Comparison of ENCODE assay signal across 8 cellular contexts in the genomic region with DNA sequence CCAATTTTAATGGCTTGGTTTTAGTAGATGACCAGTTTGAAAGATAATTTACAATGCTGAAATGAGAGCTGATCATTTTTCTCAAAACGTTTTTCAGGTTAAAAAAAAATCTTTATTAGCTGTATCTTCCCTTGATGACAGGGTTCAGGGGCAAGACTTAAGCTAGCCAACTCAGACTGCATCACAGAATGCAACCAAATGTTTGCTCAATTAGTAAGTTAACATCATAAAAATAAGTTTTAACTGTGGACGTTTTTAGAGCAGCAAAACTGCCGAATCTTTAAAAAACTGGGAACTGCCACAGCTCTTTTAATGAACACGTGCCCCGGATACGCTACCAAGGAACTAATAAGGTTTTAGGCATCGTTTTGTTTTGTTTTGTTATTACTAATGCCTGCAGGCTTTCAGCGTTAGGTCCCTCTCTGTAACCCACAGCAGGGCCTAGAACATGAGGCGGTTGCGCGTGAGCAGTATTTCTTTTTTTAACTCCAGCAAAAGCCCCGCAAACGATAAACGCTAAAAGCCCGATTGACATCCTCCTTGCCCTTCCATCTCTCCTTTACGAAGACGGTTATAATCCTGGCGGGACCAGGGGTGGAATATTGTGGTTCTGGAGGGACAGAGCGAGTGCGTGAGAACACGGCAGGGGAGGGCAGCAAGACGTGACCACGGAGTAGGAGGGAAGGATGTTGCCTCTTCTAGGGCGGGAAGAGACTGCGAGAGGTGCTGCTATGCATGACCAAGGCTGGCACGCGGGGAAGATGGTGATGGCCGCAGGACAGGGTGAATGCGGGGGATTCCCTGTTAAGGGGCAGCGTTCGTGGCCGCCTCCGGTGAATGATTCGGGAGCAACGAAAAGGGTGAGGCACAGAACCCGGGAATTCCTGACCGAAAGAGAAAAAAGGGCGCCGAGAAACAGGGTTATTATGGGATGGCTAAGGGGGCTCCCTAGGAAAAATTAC. TPM values are rescaled to one million over a fixed set of nuclear protein-coding genes. Genes with fewer than 3 reads are reported as not detected.
DNase-seq lines count a peak whose midpoint lies in the region; ATAC-seq, FAIRE-seq and TF ChIP-seq lines count a peak whose summit lies in the region.

No MANE protein-coding gene starts in this region.

- CTCF ChIA-PET in activated naive CD4-positive, alpha-beta T cell treated with anti-CD3 and anti-CD28 coated beads, Interleukin-2, amount 10 ng/mL, durations not matched to agents 7 days and 5 days (lab: Charles Lee) = no interaction called here

- H3K36me3 ChIP-seq in ovary (no peaks in the 10 kb centered on the region), tibial nerve (peaks cover 0 to 30% (median 0%) of the 10 kb centered on the region in 3 donors)

- ATAC-seq in GM21367 (IDR thresholded peaks at IDR 0.05; ENCODE audit: unreplicated experiment) = no peak

- TF ChIP-seq CTCF in ovary (IDR thresholded peaks at IDR 0.05) = no peak
- TF ChIP-seq CTCF in tibial nerve (IDR thresholded peaks at IDR 0.05) = no peak

- H3K4me1 ChIP-seq in ovary (ENCODE audit: insufficient read depth) = no peaks in the 10 kb centered on the region
- H3K4me1 ChIP-seq in tibial nerve = peaks cover 0 to 49% (median 15%) of the 10 kb centered on the region in 4 donors

- intact Hi-C loops in ovary (cut with DNase I) = loop anchor here in 1 of 4 donors (10.0 kb wide), 1 partner anchor 52 kb away; no protein-coding TSS in a partner anchor

- TF ChIP-seq POLR2A in GM12892 (IDR thresholded peaks at IDR 0.05; ENCODE audit: low read depth, low read length) (peak; percentile 65), ovary (IDR thresholded peaks at IDR 0.05) (no peak), tibial nerve (IDR thresholded peaks at IDR 0.05) (no peak)

- peak; percentile 70 for FAIRE-seq in GM12892 (lab: Jason Lieb, UNC)

- 0 to 1% (median 0%) methylated on average over 39 of the region's 39 CpGs for WGBS in ovary, 3 donors
- 0 to 1% methylated on average over 39 of the region's 39 CpGs for WGBS in tibial nerve, 2 donors

- H3K9me3 Mint-ChIP-seq in activated naive CD4-positive, alpha-beta T cell treated with anti-CD3 and anti-CD28 coated beads, Interleukin-2, amount 10 ng/mL, durations not matched to agents 7 days and 5 days = no peaks in the 10 kb centered on the region

- no peaks in the 10 kb centered on the region for H3K27me3 ChIP-seq in ovary
- H3K27me3 ChIP-seq in tibial nerve = no peaks in the 10 kb centered on the region

- peak overlapping the region; percentile 98 for H3K27ac Mint-ChIP-seq in activated naive CD4-positive, alpha-beta T cell treated with anti-CD3 and anti-CD28 coated beads, Interleukin-2, amount 10 ng/mL, durations not matched to agents 7 days and 5 days

- H3K4me3 Mint-ChIP-seq in activated naive CD4-positive, alpha-beta T cell treated with anti-CD3 and anti-CD28 coated beads, Interleukin-2, amount 10 ng/mL, durations not matched to agents 7 days and 5 days = peak overlapping the region; percentile 91

- peak overlapping the region; percentile 95 for H3K4me3 ChIP-seq in ovary
- peak overlapping the region; percentile 62 to 79 (median 69) for H3K4me3 ChIP-seq in tibial nerve

- H3K4me1 Mint-ChIP-seq in activated naive CD4-positive, alpha-beta T cell treated with anti-CD3 and anti-CD28 coated beads, Interleukin-2, amount 10 ng/mL, durations not matched to agents 7 days and 5 days = peaks cover 52% of the 10 kb centered on the region

- DNase-seq in GM12892 (ENCODE audit: insufficient read length) (peak; percentile 20), HuH-7.5 (ENCODE audit: low spot score) (peak; percentile 15), SHP77 treated with DMSO at 0.1 percent for 48 hours (lab: John Stamatoyannopoulos, UW) (peak; percentile 32), globus pallidus (ENCODE audit: low spot score) (peak; percentile 17), ovary (peak in 4 of 5 donors; percentile 19 to 59 (median 48)), tibial nerve (ENCODE audit: low spot score in 2 of 2) (peak in 1 of 2 donors; percentile 22)
- DNase-seq in activated naive CD4-positive, alpha-beta T cell treated with anti-CD3 and anti-CD28 coated beads, Interleukin-2, amount 10 ng/mL, durations not matched to agents 7 days and 5 days = peak; percentile 67

- H3K36me3 Mint-ChIP-seq in activated naive CD4-positive, alpha-beta T cell treated with anti-CD3 and anti-CD28 coated beads, Interleukin-2, amount 10 ng/mL, durations not matched to agents 7 days and 5 days = peaks cover 38% of the 10 kb centered on the region

- TF ChIP-seq EP300 in ovary (IDR thresholded peaks at IDR 0.05) = no peak
- no peak for TF ChIP-seq EP300 in tibial nerve (IDR thresholded peaks at IDR 0.05)

- no peaks in the 10 kb centered on the region for H3K27me3 Mint-ChIP-seq in activated naive CD4-positive, alpha-beta T cell treated with anti-CD3 and anti-CD28 coated beads, Interleukin-2, amount 10 ng/mL, durations not matched to agents 7 days and 5 days

- H3K9me3 ChIP-seq in ovary = no peaks in the 10 kb centered on the region
- H3K9me3 ChIP-seq in tibial nerve = no peaks in the 10 kb centered on the region

- peak overlapping the region in 1 of 2 donors; percentile 85 for H3K27ac ChIP-seq in ovary
- H3K27ac ChIP-seq in tibial nerve = peak overlapping the region; percentile 86 to 93 (median 90)

RNA-seq across cellular contexts. Expression of a gene that starts 0.7 kb away (rescaled TPM):
- 91.8 TPM for polyA plus RNA-seq in GM12892 (2012; ENCODE audit: missing spikeins)
- total RNA-seq in ovary (10 to 100 TPM; 41.3 to 75.3 (median 64.2) TPM), tibial nerve (10 to 100 TPM; 47.5 to 69.0 (median 60.7) TPM)
- 10 to 100 TPM; 58.7 to 75.6 TPM for polyA plus RNA-seq in ovary
